In the genomic region with DNA sequence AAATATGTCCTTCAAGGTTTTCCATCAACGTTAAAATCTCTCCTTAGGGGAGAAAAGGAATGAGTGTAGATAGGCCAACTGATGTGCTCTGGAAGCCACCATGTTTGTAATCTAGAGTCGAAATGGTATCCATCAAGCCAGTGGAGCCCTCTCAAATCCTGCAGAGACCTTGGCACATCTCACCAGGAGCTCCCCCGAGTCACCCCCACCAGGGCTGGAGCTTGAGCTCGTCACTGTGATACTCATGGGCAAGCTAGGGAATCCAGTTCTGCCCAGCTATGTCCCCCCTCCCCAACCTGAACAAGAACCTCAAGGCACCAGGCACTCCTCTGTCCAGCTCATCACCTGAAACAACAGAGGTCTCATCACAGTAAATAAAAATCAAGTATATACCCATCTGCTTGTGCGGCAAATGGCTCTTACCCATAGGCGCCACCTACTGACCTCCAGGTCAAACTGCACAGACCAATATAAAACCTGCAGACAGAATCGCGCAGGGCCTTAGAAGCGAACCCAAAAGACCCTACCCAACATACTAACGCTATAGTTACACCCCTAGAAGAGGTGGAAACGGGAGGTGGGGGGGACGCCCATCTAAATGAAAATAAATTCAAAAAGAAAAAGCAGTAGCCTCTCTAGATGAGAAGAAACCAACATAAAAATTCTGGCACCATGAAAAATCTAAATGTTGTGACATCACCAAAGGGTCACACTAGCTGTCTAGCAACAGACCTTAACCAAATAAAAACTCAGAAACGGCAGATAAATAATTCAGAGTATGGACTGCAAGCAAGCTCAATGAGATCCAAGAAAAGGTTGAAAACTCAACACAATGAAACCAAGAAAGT, we compare ENCODE assay signal across 9 cellular contexts.
DNase-seq lines count a peak whose midpoint lies in the region; ATAC-seq and TF ChIP-seq lines count a peak whose summit lies in the region.
"Had no signal": no experiment of that assay in that cellular context is flagged by ENCODE, and none has a peak within 500 bp of the region (broad histone marks: within the 10 kb centered on the region; RNA-seq: fewer than 3 reads in every experiment).

No MANE protein-coding gene starts in this region.

- TF ChIP-seq RAD21 in Ishikawa (IDR thresholded peaks at IDR 0.05; ENCODE audit: low read depth), result peak; percentile 63

- ATAC-seq in GM18867 (IDR thresholded peaks at IDR 0.05; ENCODE audit: unreplicated experiment) (peak; percentile 75), WTC11 (peak; percentile 98), left colon (peak; percentile 44), GM21825 (IDR thresholded peaks at IDR 0.05; ENCODE audit: unreplicated experiment) (no peak)

- H3K9me3 Mint-ChIP-seq in WTC11, result peaks cover 17% of the 10 kb centered on the region

- peaks cover 18% of the 10 kb centered on the region for H3K36me3 Mint-ChIP-seq in WTC11

- intact Hi-C loops in left colon (cut with DNase I, micrococcal nuclease), result no loop called here

- DNase-seq in AG08396 (ENCODE audit: low spot score) (peak; percentile 42), WTC11 (ENCODE audit: low spot score) (peak; percentile 41), left colon (no peak), inferior parietal cortex (ENCODE audit: extremely low spot score) (no peak), putamen (ENCODE audit: low spot score) (no peak)

- no peaks in the 10 kb centered on the region for H3K27me3 Mint-ChIP-seq in WTC11 (ENCODE audit: low read depth)
- H3K27me3 Mint-ChIP-seq: dendritic cell treated with granulocyte-macrophage colony-stimulating factor and Interleukin-4, amounts not matched to agents 40 ng/mL and 50 ng/mL, for 4 days had no signal

- no peak overlapping the region for H3K27ac Mint-ChIP-seq in WTC11
- H3K27ac Mint-ChIP-seq: dendritic cell treated with granulocyte-macrophage colony-stimulating factor and Interleukin-4, amounts not matched to agents 40 ng/mL and 50 ng/mL, for 4 days had no signal

- TF ChIP-seq EP300 in Ishikawa (IDR thresholded peaks at IDR 0.05; ENCODE audit: borderline replicate concordance), result no peak

- CTCF ChIA-PET in WTC11 (lab: Charles Lee), result interaction anchor here (0.6 to 2.1 kb wide), 27 partner anchors 9 to 321 kb away, joined by 3 to 20 read pairs (median 5); a partner anchor contains a TSS

- POLR2A ChIA-PET in WTC11 (lab: Charles Lee), result interaction anchor here (0.7 kb wide), 1 partner anchor 321 kb away, joined by 3 read pairs; a partner anchor contains a TSS

- no peak overlapping the region for H3K4me3 Mint-ChIP-seq in WTC11
- H3K4me3 Mint-ChIP-seq: dendritic cell treated with granulocyte-macrophage colony-stimulating factor and Interleukin-4, amounts not matched to agents 40 ng/mL and 50 ng/mL, for 4 days had no signal

- peaks cover 5% of the 10 kb centered on the region; the same call in 1 of the 2 replicates for H3K4me1 Mint-ChIP-seq in WTC11

- TF ChIP-seq CTCF in WTC11 (IDR thresholded peaks at IDR 0.05), result peak; percentile 72

TF ChIP-seq in Ishikawa, 13 proteins besides CTCF, POLR2A, EP300 and RAD21:
- no peak for TF ChIP-seq TCF12 (IDR thresholded peaks at IDR 0.05; ENCODE audit: low read depth)
- no peak for TF ChIP-seq NFIC (IDR thresholded peaks at IDR 0.05)
- no peak for TF ChIP-seq CEBPB (IDR thresholded peaks at IDR 0.05)
- no peak for TF ChIP-seq YY1 (IDR thresholded peaks at IDR 0.05; ENCODE audit: low read depth)

TF ChIP-seq in WTC11, 78 proteins besides CTCF, POLR2A, EP300 and RAD21 (continues in another document):
- TF ChIP-seq ETV6 (CRISPR knock-in tag; IDR thresholded peaks at IDR 0.05), result no peak
- no peak for TF ChIP-seq FOXP1 (CRISPR knock-in tag; IDR thresholded peaks at IDR 0.05; ENCODE audit: borderline replicate concordance)
- TF ChIP-seq ATF1 (CRISPR knock-in tag; IDR thresholded peaks at IDR 0.05), result no peak
- TF ChIP-seq, protein P1, sequence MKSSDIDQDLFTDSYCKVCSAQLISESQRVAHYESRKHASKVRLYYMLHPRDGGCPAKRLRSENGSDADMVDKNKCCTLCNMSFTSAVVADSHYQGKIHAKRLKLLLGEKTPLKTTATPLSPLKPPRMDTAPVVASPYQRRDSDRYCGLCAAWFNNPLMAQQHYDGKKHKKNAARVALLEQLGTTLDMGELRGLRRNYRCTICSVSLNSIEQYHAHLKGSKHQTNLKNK (CRISPR knock-in tag; IDR thresholded peaks at IDR 0.05), result no peak
- TF ChIP-seq, protein P2, sequence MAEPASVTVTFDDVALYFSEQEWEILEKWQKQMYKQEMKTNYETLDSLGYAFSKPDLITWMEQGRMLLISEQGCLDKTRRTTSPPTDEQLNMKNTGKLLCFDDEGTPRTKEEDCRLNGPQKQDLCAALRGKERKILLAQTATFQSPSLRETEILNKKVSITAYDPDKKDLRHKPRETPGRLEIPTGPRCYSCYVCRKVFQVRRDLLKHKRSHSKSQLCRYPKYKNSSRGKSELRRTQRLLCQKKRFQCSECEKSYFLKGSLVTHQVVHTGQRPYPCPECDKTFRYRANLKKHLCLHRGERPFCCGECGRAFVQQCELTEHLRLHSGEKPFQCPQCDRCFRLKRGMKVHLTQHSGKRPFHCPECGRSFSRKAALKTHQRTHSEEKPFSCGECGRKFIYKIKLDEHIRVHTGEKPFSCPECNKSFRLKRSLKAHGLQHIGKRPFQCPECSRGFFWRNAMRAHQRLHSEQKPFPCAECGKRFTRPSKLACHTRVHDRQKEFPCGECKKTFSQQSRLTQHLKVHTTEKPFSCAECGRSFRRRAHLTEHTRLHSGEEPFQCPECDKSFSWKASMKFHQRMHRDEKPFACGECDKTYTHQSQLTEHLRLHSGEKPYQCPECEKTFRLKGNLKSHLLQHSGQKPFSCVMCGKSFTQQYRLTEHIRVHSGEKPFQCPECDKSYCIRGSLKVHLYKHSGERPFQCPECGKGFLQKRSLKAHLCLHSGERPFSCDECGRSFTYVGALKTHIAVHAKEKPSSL (CRISPR knock-in tag; conservative IDR thresholded peaks at IDR 0.05), result no peak
- no peak for TF ChIP-seq ZNF219 (CRISPR knock-in tag; IDR thresholded peaks at IDR 0.05; ENCODE audit: borderline replicate concordance)
- no peak for TF ChIP-seq ZNF138 (CRISPR knock-in tag; conservative IDR thresholded peaks at IDR 0.05)
- TF ChIP-seq PRRX2 (CRISPR knock-in tag; IDR thresholded peaks at IDR 0.05), result no peak
- TF ChIP-seq, protein P3, sequence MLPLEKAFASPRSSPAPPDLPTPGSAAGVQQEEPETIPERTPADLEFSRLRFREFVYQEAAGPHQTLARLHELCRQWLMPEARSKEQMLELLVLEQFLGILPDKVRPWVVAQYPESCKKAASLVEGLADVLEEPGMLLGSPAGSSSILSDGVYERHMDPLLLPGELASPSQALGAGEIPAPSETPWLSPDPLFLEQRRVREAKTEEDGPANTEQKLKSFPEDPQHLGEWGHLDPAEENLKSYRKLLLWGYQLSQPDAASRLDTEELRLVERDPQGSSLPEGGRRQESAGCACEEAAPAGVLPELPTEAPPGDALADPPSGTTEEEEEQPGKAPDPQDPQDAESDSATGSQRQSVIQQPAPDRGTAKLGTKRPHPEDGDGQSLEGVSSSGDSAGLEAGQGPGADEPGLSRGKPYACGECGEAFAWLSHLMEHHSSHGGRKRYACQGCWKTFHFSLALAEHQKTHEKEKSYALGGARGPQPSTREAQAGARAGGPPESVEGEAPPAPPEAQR (CRISPR knock-in tag; IDR thresholded peaks at IDR 0.05), result no peak
- TF ChIP-seq, protein P4, sequence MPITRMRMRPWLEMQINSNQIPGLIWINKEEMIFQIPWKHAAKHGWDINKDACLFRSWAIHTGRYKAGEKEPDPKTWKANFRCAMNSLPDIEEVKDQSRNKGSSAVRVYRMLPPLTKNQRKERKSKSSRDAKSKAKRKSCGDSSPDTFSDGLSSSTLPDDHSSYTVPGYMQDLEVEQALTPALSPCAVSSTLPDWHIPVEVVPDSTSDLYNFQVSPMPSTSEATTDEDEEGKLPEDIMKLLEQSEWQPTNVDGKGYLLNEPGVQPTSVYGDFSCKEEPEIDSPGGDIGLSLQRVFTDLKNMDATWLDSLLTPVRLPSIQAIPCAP (CRISPR knock-in tag; IDR thresholded peaks at IDR 0.05), result no peak
- TF ChIP-seq, protein P5, sequence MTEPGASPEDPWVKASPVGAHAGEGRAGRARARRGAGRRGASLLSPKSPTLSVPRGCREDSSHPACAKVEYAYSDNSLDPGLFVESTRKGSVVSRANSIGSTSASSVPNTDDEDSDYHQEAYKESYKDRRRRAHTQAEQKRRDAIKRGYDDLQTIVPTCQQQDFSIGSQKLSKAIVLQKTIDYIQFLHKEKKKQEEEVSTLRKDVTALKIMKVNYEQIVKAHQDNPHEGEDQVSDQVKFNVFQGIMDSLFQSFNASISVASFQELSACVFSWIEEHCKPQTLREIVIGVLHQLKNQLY (CRISPR knock-in tag; IDR thresholded peaks at IDR 0.05), result no peak
- TF ChIP-seq ZNF232 (CRISPR knock-in tag; IDR thresholded peaks at IDR 0.05), result no peak
- TF ChIP-seq GABPB1 (CRISPR knock-in tag; IDR thresholded peaks at IDR 0.05), result no peak
- TF ChIP-seq ZNF416 (CRISPR knock-in tag; IDR thresholded peaks at IDR 0.05), result no peak
- TF ChIP-seq NFE2L1 (CRISPR knock-in tag; IDR thresholded peaks at IDR 0.05), result no peak
- no peak for TF ChIP-seq RELA (CRISPR knock-in tag; IDR thresholded peaks at IDR 0.05; ENCODE audit: borderline replicate concordance)
- TF ChIP-seq IRF2 (CRISPR knock-in tag; IDR thresholded peaks at IDR 0.05; ENCODE audit: borderline replicate concordance, low read depth), result no peak
- no peak for TF ChIP-seq NR2C2 (CRISPR knock-in tag; IDR thresholded peaks at IDR 0.05)

Comparison
In these comparisons a context has a peak if more than half of its experiments do, and no peak if none do; other contexts are left out.
1. DNase-seq: peak in AG08396 (single experiment) and WTC11 (single experiment); none in left colon (0 of 2), inferior parietal cortex (single experiment) and putamen (single experiment).